20 cellular contexts compared by ENCODE assay signal in genomic region chr3:197336348-197336747, GRCh38.
"Had no signal": no experiment of that assay in that cellular context is flagged by ENCODE, and none has a peak within 500 bp of the region (broad histone marks: within the 10 kb centered on the region; RNA-seq: fewer than 3 reads in every experiment).

No MANE protein-coding gene starts in this region.

- H3K4me1 ChIP-seq: foreskin keratinocyte, sigmoid colon, spleen had no signal

- H3K27ac Mint-ChIP-seq: activated CD4-positive, alpha-beta T cell treated with anti-CD3 and anti-CD28 coated beads for 36 hours; activated naive CD8-positive, alpha-beta T cell treated with anti-CD3 and anti-CD28 coated beads, Interleukin-2, amount 10 ng/mL, durations not matched to agents 7 days and 5 days; activated T-helper 2 cell treated with anti-CD3 and anti-CD28 coated beads, Interferon-gamma antibody, Interleukin-2, Interleukin-4, amounts not matched to agents 10 μg/mL and 5 μg/mL and 100 μg/mL, durations not matched to agents 14 hours and 24 hours and 36 hours; effector memory CD8-positive, alpha-beta T cell; memory B cell; WTC11 had no signal

- H3K9me3 Mint-ChIP-seq: activated naive CD8-positive, alpha-beta T cell treated with anti-CD3 and anti-CD28 coated beads, Interleukin-2, amount 10 ng/mL, durations not matched to agents 7 days and 5 days; activated T-helper 2 cell treated with anti-CD3 and anti-CD28 coated beads, Interferon-gamma antibody, Interleukin-2, Interleukin-4, amounts not matched to agents 10 μg/mL and 5 μg/mL and 100 μg/mL, durations not matched to agents 14 hours and 24 hours and 36 hours; effector memory CD8-positive, alpha-beta T cell; memory B cell; WTC11 had no signal

- DNase-seq: activated CD4-positive, alpha-beta T cell treated with anti-CD3 and anti-CD28 coated beads for 36 hours; activated CD4-positive, alpha-beta T cell treated with anti-CD3 and anti-CD28 coated beads, Interleukin-2, amount 50 U/mL, for 48 hours; activated naive CD4-positive, alpha-beta T cell treated with Interleukin-2 at 50 U/mL for 16 hours; activated naive CD8-positive, alpha-beta T cell treated with anti-CD3 and anti-CD28 coated beads, Interleukin-2, amount 10 ng/mL, durations not matched to agents 7 days and 5 days; amygdala; caudate nucleus; effector memory CD8-positive, alpha-beta T cell; foreskin keratinocyte; ovary; sigmoid colon; spleen; stimulated activated naive CD4-positive, alpha-beta T cell; T-helper 2 cell had no signal

- H3K4me2 ChIP-seq: hepatocyte had no signal

- H3K27me3 ChIP-seq: foreskin keratinocyte, hepatocyte, ovary, sigmoid colon, spleen, tibial nerve, vagina had no signal

- H2AFZ ChIP-seq: hepatocyte had no signal

- H3K79me2 ChIP-seq: hepatocyte had no signal

- H3K27ac ChIP-seq: epithelial cell of prostate, foreskin keratinocyte, hepatocyte, ovary, sigmoid colon, spleen, tibial nerve, vagina had no signal

- ATAC-seq: activated CD4-positive, alpha-beta T cell treated with anti-CD3 and anti-CD28 coated beads for 36 hours; effector memory CD8-positive, alpha-beta T cell; foreskin keratinocyte; WTC11 had no signal

- H3K4me3 ChIP-seq: hepatocyte, ovary, sigmoid colon, spleen, tibial nerve, vagina had no signal

- H3K4me3 Mint-ChIP-seq: activated CD4-positive, alpha-beta T cell treated with anti-CD3 and anti-CD28 coated beads for 36 hours; activated naive CD8-positive, alpha-beta T cell treated with anti-CD3 and anti-CD28 coated beads, Interleukin-2, amount 10 ng/mL, durations not matched to agents 7 days and 5 days; effector memory CD8-positive, alpha-beta T cell; memory B cell; WTC11 had no signal

- H3K36me3 Mint-ChIP-seq: activated naive CD8-positive, alpha-beta T cell treated with anti-CD3 and anti-CD28 coated beads, Interleukin-2, amount 10 ng/mL, durations not matched to agents 7 days and 5 days; memory B cell; WTC11 had no signal

- H3K4me1 Mint-ChIP-seq: activated CD4-positive, alpha-beta T cell treated with anti-CD3 and anti-CD28 coated beads for 36 hours had no signal
